ENCODE assay signal across 9 cellular contexts in the genomic region with DNA sequence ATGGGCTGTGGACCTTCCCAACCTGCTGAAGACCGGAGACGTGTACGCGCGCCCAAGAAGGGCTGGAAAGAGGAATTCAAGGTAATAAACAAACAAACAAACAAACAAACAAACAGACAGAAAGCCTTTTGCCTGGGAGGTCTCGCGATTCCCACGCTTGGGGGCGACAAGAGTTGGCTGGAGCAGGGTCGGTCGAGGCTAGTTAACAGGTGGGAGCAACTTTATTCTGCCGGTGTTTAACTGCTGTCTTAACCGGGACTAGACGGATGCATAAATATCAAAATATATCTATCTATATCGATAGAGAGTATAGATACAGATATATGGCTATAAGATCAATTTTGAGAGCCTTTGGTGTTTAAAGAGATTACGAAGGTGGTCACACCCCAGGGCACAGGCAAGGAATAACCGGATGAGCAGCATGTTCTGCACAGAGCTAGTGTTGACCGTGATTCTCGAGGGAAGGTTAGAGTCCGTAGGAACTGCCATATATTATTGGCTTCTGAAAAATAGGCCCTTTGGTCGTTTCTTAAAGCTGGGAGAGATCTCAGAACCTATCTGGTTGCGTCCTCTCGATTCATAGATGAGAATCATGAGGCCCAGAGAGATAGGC. TPM values are rescaled to one million over a fixed set of nuclear protein-coding genes. Genes with fewer than 3 reads are reported as not detected.
A peak's percentile ranks its signal among the peaks of the same experiment; 100 is the strongest.
DNase-seq lines count a peak whose midpoint lies in the region; ATAC-seq and TF ChIP-seq lines count a peak whose summit lies in the region.
"Had no signal": no experiment of that assay in that cellular context is flagged by ENCODE, and none has a peak within 500 bp of the region (broad histone marks: within the 10 kb centered on the region; RNA-seq: fewer than 3 reads in every experiment).

No MANE protein-coding gene starts in this region.

- no peak overlapping the region for H4K91ac ChIP-seq in mesenchymal stem cell (ENCODE audit: low read length)

- 7% methylated on average over 23 of the region's 23 CpGs for WGBS in SK-N-SH (ENCODE audit: low lambda C conversion rate)
- 57% methylated on average over 15 of the region's 23 CpGs for WGBS in mesenchymal stem cell
- 17 to 19% methylated on average over 23 of the region's 23 CpGs for WGBS in testis, 2 donors

- no peaks in the 10 kb centered on the region for H4K20me1 ChIP-seq in SK-N-SH (ENCODE audit: insufficient read depth)

- H2BK12ac ChIP-seq in mesenchymal stem cell (ENCODE audit: low read length in 2 of 2) = no peak overlapping the region

- no peaks in the 10 kb centered on the region for H3K79me1 ChIP-seq in mesenchymal stem cell (replicated peaks; ENCODE audit: low read length, poor library complexity, severe bottlenecking)

- ATAC-seq in SK-N-SH treated with all-trans-retinoic acid at 6 μM for 48 hours (no peak), T-helper 17 cell (no peak)

- H2BK15ac ChIP-seq in mesenchymal stem cell (ENCODE audit: low read depth, poor library complexity, severe bottlenecking) = no peak overlapping the region

- POLR2A ChIA-PET in SK-N-SH (lab: Yijun Ruan, JAX) = no interaction called here

- H3K23ac ChIP-seq in mesenchymal stem cell (ENCODE audit: low read length in 2 of 2) = no peak overlapping the region

- H3K27ac ChIP-seq in SK-N-SH (ENCODE audit: low read depth in 2 of 2, low read length in 1 of 2) (no peak overlapping the region), mesenchymal stem cell (ENCODE audit: low read length, poor library complexity, severe bottlenecking) (no peak overlapping the region), testis (peak overlapping the region; percentile 74 to 89)

- no peaks in the 10 kb centered on the region for H3K36me3 Mint-ChIP-seq in T-helper 17 cell (ENCODE audit: low read depth)

- no peak overlapping the region for H4K8ac ChIP-seq in mesenchymal stem cell (ENCODE audit: low read length)

- H3K9me3 ChIP-seq in SK-N-SH (no peaks in the 10 kb centered on the region), mesenchymal stem cell (ENCODE audit: control insufficient read depth, low read length) (no peaks in the 10 kb centered on the region), testis (no peaks in the 10 kb centered on the region), T-helper 17 cell (ENCODE audit: control insufficient read depth, low read length, poor library complexity, severe bottlenecking) (no peaks in the 10 kb centered on the region)

- H2BK120ac ChIP-seq in mesenchymal stem cell (ENCODE audit: low read depth, low read length) = no peak overlapping the region

- peaks cover 17% of the 10 kb centered on the region; the same call in 1 of the 2 replicates for H3K27me3 ChIP-seq in SK-N-SH (ENCODE audit: insufficient read depth)
- peaks cover 36 to 42% of the 10 kb centered on the region in 2 experiments for H3K27me3 ChIP-seq in mesenchymal stem cell (ENCODE audit: control insufficient read depth in 1 of 2, insufficient read depth in 1 of 2, low read length in 2 of 2)
- H3K27me3 ChIP-seq in testis = no peaks in the 10 kb centered on the region

- intact Hi-C loops in testis (cut with DNase I; ENCODE audit: low total_unique reads) = no loop called here

- H3K4me1 ChIP-seq in SK-N-SH (ENCODE audit: control insufficient read depth in 1 of 2, insufficient read depth in 2 of 2, low read depth in 1 of 2, low read length in 1 of 2) = peaks cover 0 to 5% of the 10 kb centered on the region in 2 experiments; a peak in 1 of 4 replicates
- H3K4me1 ChIP-seq in mesenchymal stem cell (ENCODE audit: control insufficient read depth, insufficient read depth, low read depth, low read length) = peaks cover 9% of the 10 kb centered on the region
- H3K4me1 ChIP-seq in testis = peaks cover 16% of the 10 kb centered on the region

- TF ChIP-seq CTCF in SK-N-SH (IDR thresholded peaks at IDR 0.05) = no peak
- TF ChIP-seq CTCF in choroid plexus epithelial cell (conservative IDR thresholded peaks at IDR 0.05; ENCODE audit: low read depth, low read length) = no peak
- no peak for TF ChIP-seq CTCF in testis (IDR thresholded peaks at IDR 0.05)

- H3K4me3 Mint-ChIP-seq in T-helper 17 cell = no peak overlapping the region

- H3K27me3 Mint-ChIP-seq in T-helper 17 cell = peaks cover 68% of the 10 kb centered on the region

- H3K18ac ChIP-seq in mesenchymal stem cell (ENCODE audit: low read depth in 1 of 2, low read length in 2 of 2) = no peak overlapping the region

- no peak for TF ChIP-seq POLR2A in testis (IDR thresholded peaks at IDR 0.05)

- H3K4me1 Mint-ChIP-seq in T-helper 17 cell = peaks cover 9% of the 10 kb centered on the region

- in situ Hi-C loops in KBM-7 (cut with MboI; ENCODE audit: low pct_unique_long_range_greater_than_20kb, low sequenced_read_pairs) = no loop called here

- DNase-seq in SK-N-SH = no peak
- no peak for DNase-seq in choroid plexus epithelial cell (ENCODE audit: low read depth)
- DNase-seq in mesenchymal stem cell = no peak
- no peak for DNase-seq in testis
- no peak for DNase-seq in DMS153 treated with DMSO at 0.1 percent for 48 hours (lab: John Stamatoyannopoulos, UW; ENCODE audit: unreplicated experiment)
- no peak for DNase-seq in KBM-7
- DNase-seq in T-helper 17 cell = no peak

- H3K36me3 ChIP-seq in SK-N-SH (replicated peaks in 1 of 2; ENCODE audit: control insufficient read depth in 1 of 2, insufficient read depth in 2 of 2, low read length in 1 of 2) (no peaks in the 10 kb centered on the region), mesenchymal stem cell (ENCODE audit: control insufficient read depth in 1 of 2, insufficient read depth in 2 of 2, low read depth in 1 of 2, low read length in 2 of 2) (no peaks in the 10 kb centered on the region), testis (ENCODE audit: low read depth, missing control alignments) (no peaks in the 10 kb centered on the region)

- H3K79me2 ChIP-seq in SK-N-SH (ENCODE audit: insufficient read depth) = no peaks in the 10 kb centered on the region

- no peak overlapping the region for H2AK5ac ChIP-seq in mesenchymal stem cell (ENCODE audit: low read length, severe bottlenecking)

- H2AFZ ChIP-seq in SK-N-SH (ENCODE audit: low read depth) (peak overlapping the region; percentile 77), mesenchymal stem cell (ENCODE audit: low read depth, low read length) (no peak overlapping the region)

- peak overlapping the region; percentile 97 for H3K4me2 ChIP-seq in SK-N-SH
- H3K4me2 ChIP-seq in mesenchymal stem cell (ENCODE audit: low read length, poor library complexity, severe bottlenecking) = peak overlapping the region; percentile 71

- CTCF ChIA-PET in SK-N-SH (lab: Yijun Ruan, JAX) = no interaction called here

- H3K9me2 ChIP-seq in SK-N-SH = no peaks in the 10 kb centered on the region

- no peak overlapping the region for H2BK5ac ChIP-seq in mesenchymal stem cell (ENCODE audit: low read depth, low read length, poor library complexity, severe bottlenecking)

- no peak overlapping the region for H3K4ac ChIP-seq in mesenchymal stem cell (ENCODE audit: low read depth in 1 of 2, low read length in 2 of 2)

- H3F3A ChIP-seq in SK-N-SH (replicated peaks; ENCODE audit: insufficient read depth) = no peaks in the 10 kb centered on the region

- no peak overlapping the region for H3K27ac Mint-ChIP-seq in T-helper 17 cell

- H3K4me3 ChIP-seq in SK-N-SH (ENCODE audit: low read depth in 2 of 2, low read length in 1 of 2) (peak overlapping the region; percentile 48 to 71), choroid plexus epithelial cell (ENCODE audit: low read depth, low read length) (peak overlapping the region; percentile 43), mesenchymal stem cell (ENCODE audit: insufficient read depth in 1 of 2, low read depth in 1 of 2, low read length in 2 of 2) (peak overlapping the region; percentile 47 to 71), testis (peak overlapping the region; percentile 43 to 66)

- no peak for TF ChIP-seq RAD21 in SK-N-SH (IDR thresholded peaks at IDR 0.05; ENCODE audit: low read length)

- H3K14ac ChIP-seq in mesenchymal stem cell (ENCODE audit: low read length in 2 of 2) = no peak overlapping the region

- TF ChIP-seq EP300 in SK-N-SH (IDR thresholded peaks at IDR 0.05; ENCODE audit: borderline replicate concordance in 1 of 2, low read depth in 1 of 2, low read length in 1 of 2) = no peak

- H3K9ac ChIP-seq in SK-N-SH = no peak overlapping the region; the same call in 1 of the 2 replicates
- H3K9ac ChIP-seq in mesenchymal stem cell (ENCODE audit: low read length) = peak overlapping the region; percentile 2

TF ChIP-seq in SK-N-SH, 30 proteins besides CTCF, POLR2A, EP300 and RAD21 (continues in another document):
- TF ChIP-seq RFX5 (IDR thresholded peaks at IDR 0.05; ENCODE audit: low read length) (no peak), RCOR1 (IDR thresholded peaks at IDR 0.05; ENCODE audit: low read length) (no peak), NRF1 (IDR thresholded peaks at IDR 0.05; ENCODE audit: low read depth, low read length) (no peak), TEAD4 (IDR thresholded peaks at IDR 0.05; ENCODE audit: borderline replicate concordance, insufficient read depth) (no peak)
- TF ChIP-seq, protein P1, sequence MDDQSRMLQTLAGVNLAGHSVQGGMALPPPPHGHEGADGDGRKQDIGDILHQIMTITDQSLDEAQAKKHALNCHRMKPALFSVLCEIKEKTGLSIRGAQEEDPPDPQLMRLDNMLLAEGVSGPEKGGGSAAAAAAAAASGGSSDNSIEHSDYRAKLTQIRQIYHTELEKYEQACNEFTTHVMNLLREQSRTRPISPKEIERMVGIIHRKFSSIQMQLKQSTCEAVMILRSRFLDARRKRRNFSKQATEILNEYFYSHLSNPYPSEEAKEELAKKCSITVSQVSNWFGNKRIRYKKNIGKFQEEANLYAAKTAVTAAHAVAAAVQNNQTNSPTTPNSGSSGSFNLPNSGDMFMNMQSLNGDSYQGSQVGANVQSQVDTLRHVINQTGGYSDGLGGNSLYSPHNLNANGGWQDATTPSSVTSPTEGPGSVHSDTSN (IDR thresholded peaks at IDR 0.05) = no peak

TF ChIP-seq in SK-N-SH treated with all-trans-retinoic acid at 6 μM for 48 hours, 23 proteins besides CTCF, POLR2A, EP300 and RAD21:
- TF ChIP-seq, protein P2, sequence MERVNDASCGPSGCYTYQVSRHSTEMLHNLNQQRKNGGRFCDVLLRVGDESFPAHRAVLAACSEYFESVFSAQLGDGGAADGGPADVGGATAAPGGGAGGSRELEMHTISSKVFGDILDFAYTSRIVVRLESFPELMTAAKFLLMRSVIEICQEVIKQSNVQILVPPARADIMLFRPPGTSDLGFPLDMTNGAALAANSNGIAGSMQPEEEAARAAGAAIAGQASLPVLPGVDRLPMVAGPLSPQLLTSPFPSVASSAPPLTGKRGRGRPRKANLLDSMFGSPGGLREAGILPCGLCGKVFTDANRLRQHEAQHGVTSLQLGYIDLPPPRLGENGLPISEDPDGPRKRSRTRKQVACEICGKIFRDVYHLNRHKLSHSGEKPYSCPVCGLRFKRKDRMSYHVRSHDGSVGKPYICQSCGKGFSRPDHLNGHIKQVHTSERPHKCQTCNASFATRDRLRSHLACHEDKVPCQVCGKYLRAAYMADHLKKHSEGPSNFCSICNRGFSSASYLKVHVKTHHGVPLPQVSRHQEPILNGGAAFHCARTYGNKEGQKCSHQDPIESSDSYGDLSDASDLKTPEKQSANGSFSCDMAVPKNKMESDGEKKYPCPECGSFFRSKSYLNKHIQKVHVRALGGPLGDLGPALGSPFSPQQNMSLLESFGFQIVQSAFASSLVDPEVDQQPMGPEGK (CRISPR knock-in tag; IDR thresholded peaks at IDR 0.05; ENCODE audit: borderline replicate concordance) = no peak

RNA-seq across cellular contexts. Expression of a gene that starts 0.5 kb away (rescaled TPM):
- polyA plus RNA-seq in SK-N-SH (2012; rRNA removed) (not detected in 2 replicates), testis (ENCODE audit: insufficient read depth, low read depth, low replicate concordance) (5.8 TPM)
- not detected in 2 replicates for polyA plus RNA-seq in SK-N-SH (2012; cell fraction: cytosol; rRNA removed)
- not detected in 2 replicates for polyA plus RNA-seq in SK-N-SH (2012; cell fraction: nucleus; rRNA removed)
- not detected for polyA plus RNA-seq in mesenchymal stem cell (2013, experiment 1 of 2)
- not detected for polyA plus RNA-seq in mesenchymal stem cell (2013, experiment 2 of 2)
- total RNA-seq in testis (10 to 100 TPM; 19.3 to 22.1 TPM), T-helper 17 cell (not detected)
- total RNA-seq: HT1080 had no signal

Comparison
In these comparisons a context has a peak if more than half of its experiments do, and no peak if none do; other contexts are left out.
1. H3K27ac ChIP-seq: peak in testis (2 of 2); none in SK-N-SH (0 of 2) and mesenchymal stem cell (single experiment).
2. RNA of a gene that starts 0.5 kb away (total RNA-seq): 19.3 to 22.1 TPM in testis; not detected in T-helper 17 cell; every median in the first group is over 10 times any median in the second.
3. Peak in every context shown above with its lines, with median percentiles within 50 percentile points of each other: H3K4me3 ChIP-seq.